ENCODE assay signal across 18 cellular contexts in genomic region chr3:171129827-171130226, GRCh38.
DNase-seq lines count a peak whose midpoint lies in the region; ATAC-seq, FAIRE-seq and TF ChIP-seq lines count a peak whose summit lies in the region.
"Had no signal": no experiment of that assay in that cellular context is flagged by ENCODE, and none has a peak within 500 bp of the region (broad histone marks: within the 10 kb centered on the region; RNA-seq: fewer than 3 reads in every experiment).

No MANE protein-coding gene starts in this region.

- DNase-seq in activated T-cell treated with anti-CD3 and anti-CD28 coated beads, Interleukin-2, amount 50 U/mL, for 72 hours: no peak
- no peak for DNase-seq in activated T-cell treated with anti-CD3 and anti-CD28 coated beads, Interleukin-2, amount 50 U/mL, for 1 hour
- DNase-seq in SW480 (ENCODE audit: low spot score): peak; percentile 63
- DNase-seq in fibroblast of the aortic adventitia (ENCODE audit: low read depth): peak; percentile 39
- DNase-seq in frontal cortex (ENCODE audit: low spot score in 2 of 2): no peak
- no peak for DNase-seq in NCI-H446 treated with DMSO at 0.1 percent for 48 hours (lab: John Stamatoyannopoulos, UW)
- no peak for DNase-seq in NCI-H2107 treated with DMSO at 0.1 percent for 48 hours (lab: John Stamatoyannopoulos, UW; ENCODE audit: unreplicated experiment)
- DNase-seq: 8988T; activated CD4-positive, CD25-positive, alpha-beta regulatory T cell; GF-D8; head of caudate nucleus; Kasumi-1; NCI-H510A treated with DMSO at 0.1 percent for 48 hours; Peyer's patch; T-cell had no signal

- no peaks in the 10 kb centered on the region for H3K9me3 Mint-ChIP-seq in activated T-cell treated with anti-CD3 and anti-CD28 coated beads, Interleukin-2, amount 50 U/mL, for 72 hours
- H3K9me3 Mint-ChIP-seq: T-cell had no signal

- H3K4me3 ChIP-seq in fibroblast of the aortic adventitia (ENCODE audit: low read depth, low read length): no peak overlapping the region
- H3K4me3 ChIP-seq: Peyer's patch had no signal

- H3K4me3 Mint-ChIP-seq in activated T-cell treated with anti-CD3 and anti-CD28 coated beads, Interleukin-2, amount 50 U/mL, for 72 hours: no peak overlapping the region
- H3K4me3 Mint-ChIP-seq: T-cell had no signal

- H3K4me1 Mint-ChIP-seq in activated T-cell treated with anti-CD3 and anti-CD28 coated beads, Interleukin-2, amount 50 U/mL, for 72 hours (ENCODE audit: low read depth): no peaks in the 10 kb centered on the region

- ATAC-seq in activated T-cell treated with anti-CD3 and anti-CD28 coated beads, Interleukin-2, amount 50 U/mL, for 72 hours (replicated peaks in 1 of 2): no peak
- ATAC-seq: T-cell had no signal

- no peaks in the 10 kb centered on the region for H3K27me3 Mint-ChIP-seq in activated T-cell treated with anti-CD3 and anti-CD28 coated beads, Interleukin-2, amount 50 U/mL, for 72 hours (ENCODE audit: low read depth)
- H3K27me3 Mint-ChIP-seq: progenitor cell of endocrine pancreas, T-cell had no signal

- H3K27ac Mint-ChIP-seq in activated T-cell treated with anti-CD3 and anti-CD28 coated beads, Interleukin-2, amount 50 U/mL, for 72 hours: peak overlapping the region; percentile 0
- H3K27ac Mint-ChIP-seq: T-cell had no signal

- H3K36me3 Mint-ChIP-seq in activated T-cell treated with anti-CD3 and anti-CD28 coated beads, Interleukin-2, amount 50 U/mL, for 72 hours (ENCODE audit: insufficient read depth in 2 of 2): peaks cover 2 to 3% of the 10 kb centered on the region in 2 donors

- no peak for TF ChIP-seq CTCF in fibroblast of the aortic adventitia (IDR thresholded peaks at IDR 0.05; ENCODE audit: insufficient read depth, low read length)

- H3K27ac ChIP-seq in temporal lobe (ENCODE audit: low read depth, low read length): peak overlapping the region; percentile 91
- H3K27ac ChIP-seq: Peyer's patch had no signal

- no peak for FAIRE-seq in frontal cortex (lab: Jason Lieb, UNC)
- FAIRE-seq: keratinocyte had no signal

Comparison
In these comparisons a context has a peak if more than half of its experiments do, and no peak if none do; other contexts are left out.
1. DNase-seq: peak in SW480 (single experiment) and fibroblast of the aortic adventitia (single experiment); none in activated T-cell treated with anti-CD3 and anti-CD28 coated beads, Interleukin-2, amount 50 U/mL, for 72 hours (0 of 2), activated T-cell treated with anti-CD3 and anti-CD28 coated beads, Interleukin-2, amount 50 U/mL, for 1 hour (single experiment), frontal cortex (0 of 2), NCI-H446 treated with DMSO at 0.1 percent for 48 hours (single experiment) and NCI-H2107 treated with DMSO at 0.1 percent for 48 hours (single experiment).